In the genomic region with DNA sequence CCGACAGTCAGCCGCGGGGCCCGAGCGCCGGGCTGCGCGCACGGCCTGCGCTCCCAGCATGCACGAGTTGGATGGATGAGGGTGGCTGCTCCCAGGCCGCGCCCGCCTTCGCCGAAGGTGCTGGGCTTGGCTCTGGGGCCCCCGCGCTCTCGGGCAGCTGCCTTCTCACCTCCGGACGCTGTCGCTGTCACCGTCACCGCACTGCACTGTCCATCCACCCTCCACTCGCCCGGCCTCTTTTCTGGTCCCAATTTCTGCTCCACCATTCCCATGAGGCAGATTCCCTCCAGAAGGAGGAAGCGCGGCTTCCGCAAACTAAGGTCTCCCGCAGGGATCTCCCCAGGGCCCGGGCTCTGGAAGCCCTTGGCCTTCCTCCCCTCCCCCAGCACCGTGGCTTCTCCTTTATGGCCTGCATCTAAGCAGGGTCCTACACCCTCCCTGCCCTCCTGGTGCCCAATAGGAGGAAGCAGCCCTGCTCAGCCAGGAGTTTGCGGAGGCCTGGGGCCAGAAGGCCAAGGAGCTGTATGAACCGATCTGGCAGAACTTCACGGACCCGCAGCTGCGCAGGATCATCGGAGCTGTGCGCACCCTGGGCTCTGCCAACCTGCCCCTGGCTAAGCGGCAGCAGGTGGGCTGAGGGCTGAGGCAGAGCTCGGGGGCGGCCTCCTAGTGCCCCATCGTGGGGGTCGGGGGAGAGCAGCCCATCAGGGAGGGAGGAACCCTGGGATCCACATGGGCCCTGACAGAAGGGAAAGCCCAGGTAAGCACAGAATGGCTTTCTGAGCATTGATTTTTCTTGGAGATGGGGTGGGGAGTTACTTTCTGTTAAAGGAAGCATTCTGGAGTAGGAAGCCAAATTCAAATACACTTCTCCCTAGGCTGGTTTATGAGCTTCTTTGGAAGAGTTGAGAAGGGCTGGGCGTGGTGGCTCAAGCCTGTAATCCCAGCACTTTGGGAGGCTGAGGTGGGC, we compare ENCODE assay signal across 8 cellular contexts. TPM values are rescaled to one million over a fixed set of nuclear protein-coding genes. Genes with fewer than 3 reads are reported as not detected.
A peak's percentile ranks its signal among the peaks of the same experiment; 100 is the strongest.
DNase-seq lines count a peak whose midpoint lies in the region; ATAC-seq and TF ChIP-seq lines count a peak whose summit lies in the region.

No MANE protein-coding gene starts in this region.

- no peak overlapping the region for H3K27ac Mint-ChIP-seq in nephron

- H3K9me3 Mint-ChIP-seq in nephron = no peaks in the 10 kb centered on the region

- no peaks in the 10 kb centered on the region for H3K4me1 Mint-ChIP-seq in nephron

- H3K36me3 Mint-ChIP-seq in nephron (ENCODE audit: low read depth) = no peaks in the 10 kb centered on the region

- H3K4me3 Mint-ChIP-seq in nephron = peak overlapping the region; percentile 88 to 92 (median 89)

- ATAC-seq in left lobe of liver = no peak

- DNase-seq in NCI-H82 (lab: John Stamatoyannopoulos, UW) (peak; percentile 78), NCI-H82 treated with DMSO at 0.1 percent for 48 hours (lab: John Stamatoyannopoulos, UW; ENCODE audit: unreplicated experiment) (no peak), NCI-H526 treated with DMSO at 0.1 percent for 48 hours (lab: John Stamatoyannopoulos, UW) (peak; percentile 61), dermis blood vessel endothelial cell (peak; percentile 24), left lobe of liver (ENCODE audit: low spot score) (no peak), midbrain (lab: John Stamatoyannopoulos, UW) (no peak), SKM-1 treated with dmso at 0.1 percent for 144 hours (lab: John Stamatoyannopoulos, UW; ENCODE audit: unreplicated experiment) (no peak)

- peaks cover 74% of the 10 kb centered on the region for H3K27me3 Mint-ChIP-seq in nephron (ENCODE audit: low read depth)

- no peak for TF ChIP-seq CTCF in nephron (IDR thresholded peaks at IDR 0.05; ENCODE audit: unreplicated experiment in 3 of 3)

RNA-seq across cellular contexts. Expression of gene ACE, which starts 0.9 kb away (rescaled TPM):
- total RNA-seq in dermis blood vessel endothelial cell = 155 and 366 TPM in 2 replicates
- total RNA-seq in left lobe of liver = 1.0 TPM

RNA-seq across cellular contexts. Expression of gene CYB561, which starts 31.6 kb away (rescaled TPM):
- total RNA-seq in dermis blood vessel endothelial cell (33.4 and 35.9 TPM in 2 replicates), left lobe of liver (22.4 TPM)

RNA-seq across cellular contexts. Expression of gene KCNH6, which starts 45.4 kb away (rescaled TPM):
- total RNA-seq in dermis blood vessel endothelial cell = 0.05 TPM in 1 of 2 replicates, not detected in the other
- not detected for total RNA-seq in left lobe of liver

Comparison
In these comparisons a context has a peak if more than half of its experiments do, and no peak if none do; other contexts are left out.
1. DNase-seq: peak in NCI-H82 (single experiment), NCI-H526 treated with DMSO at 0.1 percent for 48 hours (single experiment) and dermis blood vessel endothelial cell (single experiment); none in NCI-H82 treated with DMSO at 0.1 percent for 48 hours (single experiment), left lobe of liver (single experiment), midbrain (single experiment) and SKM-1 treated with dmso at 0.1 percent for 144 hours (single experiment).
2. RNA of gene ACE, which starts 0.9 kb away (total RNA-seq): 155 to 366 TPM in dermis blood vessel endothelial cell; 1.0 TPM in left lobe of liver (single experiment); every median in the first group is over 10 times any median in the second.